Comparison of ENCODE assay signal across 8 cellular contexts in genomic region chr1:52142220-52143153, GRCh38. TPM values are rescaled to one million over a fixed set of nuclear protein-coding genes. Genes with fewer than 3 reads are reported as not detected.
DNase-seq lines count a peak whose midpoint lies in the region; ATAC-seq, FAIRE-seq and TF ChIP-seq lines count a peak whose summit lies in the region.

No MANE protein-coding gene starts in this region.

- peak; percentile 42 for ATAC-seq in HG02943 (IDR thresholded peaks at IDR 0.05; ENCODE audit: low read depth, unreplicated experiment)
- peak; percentile 59 for ATAC-seq in activated CD8-positive, alpha-beta T cell treated with anti-CD3 and anti-CD28 coated beads, Interleukin-2, amount 10 ng/mL, durations not matched to agents 7 days and 5 days

- no peaks in the 10 kb centered on the region for H3K9me3 Mint-ChIP-seq in activated CD8-positive, alpha-beta T cell treated with anti-CD3 and anti-CD28 coated beads, Interleukin-2, amount 10 ng/mL, durations not matched to agents 7 days and 5 days (ENCODE audit: insufficient read depth)

- H3K27ac ChIP-seq in endothelial cell of umbilical vein (ENCODE audit: insufficient read depth, low read depth, low read length) = peak overlapping the region; percentile 79
- peak overlapping the region; percentile 93 to 97 (median 95) for H3K27ac ChIP-seq in stomach

- no peaks in the 10 kb centered on the region for H4K20me1 ChIP-seq in endothelial cell of umbilical vein (replicated peaks; ENCODE audit: control insufficient read depth, extremely low read depth, insufficient read depth, low read length)

- peak overlapping the region; percentile 61 for H3K9ac ChIP-seq in endothelial cell of umbilical vein (replicated peaks; ENCODE audit: extremely low read depth, insufficient read depth, low read length)

- peak overlapping the region; percentile 51 for H3K27ac Mint-ChIP-seq in activated CD8-positive, alpha-beta T cell treated with anti-CD3 and anti-CD28 coated beads, Interleukin-2, amount 10 ng/mL, durations not matched to agents 7 days and 5 days

- peaks cover 40% of the 10 kb centered on the region for H3K79me2 ChIP-seq in endothelial cell of umbilical vein (ENCODE audit: control insufficient read depth, insufficient read depth, low read length)

- no TSS peak for BruUV-seq in endothelial cell of umbilical vein (replicated peaks; lab: Mats Ljungman, UMichigan)

- H3K27me3 ChIP-seq in endothelial cell of umbilical vein (ENCODE audit: control insufficient read depth in 2 of 2, insufficient read depth in 2 of 2, low read length in 2 of 2) (no peaks in the 10 kb centered on the region), mononuclear cell (ENCODE audit: insufficient read depth, low read length) (peaks cover 50% of the 10 kb centered on the region), stomach (no peaks in the 10 kb centered on the region)

- POLR2A ChIA-PET in activated CD8-positive, alpha-beta T cell treated with anti-CD3 and anti-CD28 coated beads, Interleukin-2, amount 10 ng/mL, durations not matched to agents 7 days and 5 days (lab: Charles Lee) = no interaction called here
- POLR2A ChIA-PET in endothelial cell of umbilical vein (lab: Charles Lee) = no interaction called here

- TF ChIP-seq POLR2A in endothelial cell of umbilical vein (IDR thresholded peaks at IDR 0.05; ENCODE audit: low read depth, low read length) = no peak
- no peak for TF ChIP-seq POLR2A in stomach (IDR thresholded peaks at IDR 0.05)

- H3K4me3 ChIP-seq in endothelial cell of umbilical vein (replicated peaks in 1 of 3; ENCODE audit: insufficient read depth in 1 of 3, low read depth in 1 of 3, low read length in 3 of 3) = peak overlapping the region; percentile 29 to 83 (median 48)
- H3K4me3 ChIP-seq in mononuclear cell (ENCODE audit: low read length) = peak overlapping the region; percentile 56
- peak overlapping the region; percentile 67 to 95 (median 92) for H3K4me3 ChIP-seq in stomach

- no peaks in the 10 kb centered on the region for H3K36me3 Mint-ChIP-seq in activated CD8-positive, alpha-beta T cell treated with anti-CD3 and anti-CD28 coated beads, Interleukin-2, amount 10 ng/mL, durations not matched to agents 7 days and 5 days (ENCODE audit: low read depth)

- H3K9me3 ChIP-seq in endothelial cell of umbilical vein (replicated peaks; ENCODE audit: control insufficient read depth, insufficient read depth, low read length) (no peaks in the 10 kb centered on the region), mononuclear cell (ENCODE audit: low read depth, low read length) (no peaks in the 10 kb centered on the region), stomach (no peaks in the 10 kb centered on the region)

- H3K4me3 Mint-ChIP-seq in activated CD8-positive, alpha-beta T cell treated with anti-CD3 and anti-CD28 coated beads, Interleukin-2, amount 10 ng/mL, durations not matched to agents 7 days and 5 days = peak overlapping the region; percentile 74

- no peak for TF ChIP-seq EP300 in stomach (IDR thresholded peaks at IDR 0.05)

- intact Hi-C loops in endothelial cell of umbilical vein (cut with micrococcal nuclease) = loop anchor here (1.0 to 5.0 kb wide), 2 partner anchors 154 to 545 kb away; no protein-coding TSS in a partner anchor
- intact Hi-C loops in stomach (cut with DNase I; ENCODE audit: low total_unique reads) = no loop called here

- no peak for FAIRE-seq in endothelial cell of umbilical vein (lab: Jason Lieb, UNC)

- H3K9me1 ChIP-seq in endothelial cell of umbilical vein (replicated peaks; ENCODE audit: control insufficient read depth, extremely low read depth, insufficient read depth, low read length) = no peaks in the 10 kb centered on the region

- peaks cover 33% of the 10 kb centered on the region for H3K4me1 ChIP-seq in endothelial cell of umbilical vein (ENCODE audit: control insufficient read depth, extremely low read depth, insufficient read depth, low read length)
- peaks cover 33% of the 10 kb centered on the region for H3K4me1 ChIP-seq in mononuclear cell (ENCODE audit: insufficient read depth, low read length)
- H3K4me1 ChIP-seq in stomach = peaks cover 6 to 46% (median 24%) of the 10 kb centered on the region in 4 donors

- H3K4me2 ChIP-seq in endothelial cell of umbilical vein (ENCODE audit: insufficient read depth, low read length) = peak overlapping the region; percentile 90

- 1 to 4% (median 1%) methylated on average over 19 to 78 of the region's 79 CpGs for WGBS in stomach, 5 donors

- TF ChIP-seq CTCF in endothelial cell of umbilical vein (IDR thresholded peaks at IDR 0.05; ENCODE audit: extremely low read depth in 1 of 2, insufficient read depth in 1 of 2, low read depth in 1 of 2, low read length in 2 of 2) (no peak), stomach (IDR thresholded peaks at IDR 0.05) (no peak)

- H3K4me1 Mint-ChIP-seq in activated CD8-positive, alpha-beta T cell treated with anti-CD3 and anti-CD28 coated beads, Interleukin-2, amount 10 ng/mL, durations not matched to agents 7 days and 5 days (ENCODE audit: low read depth) = peaks cover 32% of the 10 kb centered on the region

- dilution Hi-C loops in endothelial cell of umbilical vein (cut with MboI; ENCODE audit: extremely low pct_ligation_motif_present, low sequenced_read_pairs) = no loop called here

- H3K36me3 ChIP-seq in endothelial cell of umbilical vein (ENCODE audit: control insufficient read depth in 2 of 2, extremely low read depth in 1 of 2, insufficient read depth in 2 of 2, low read length in 2 of 2) (no peaks in the 10 kb centered on the region), stomach (no peaks in the 10 kb centered on the region)

- CTCF ChIA-PET in activated CD8-positive, alpha-beta T cell treated with anti-CD3 and anti-CD28 coated beads, Interleukin-2, amount 10 ng/mL, durations not matched to agents 7 days and 5 days (lab: Charles Lee) = interaction anchor here (0.9 to 1.4 kb wide), 4 partner anchors 9 to 154 kb away, joined by 3 to 4 read pairs (median 4); no protein-coding TSS in a partner anchor
- CTCF ChIA-PET in endothelial cell of umbilical vein (lab: Charles Lee) = interaction anchor here (0.6 to 2.0 kb wide), 17 partner anchors 9 to 222 kb away, joined by 3 to 12 read pairs (median 4); no protein-coding TSS in a partner anchor

- peak overlapping the region; percentile 91 for H2AFZ ChIP-seq in endothelial cell of umbilical vein (ENCODE audit: low read depth, low read length)

- peak; percentile 43 for DNase-seq in stimulated activated CD4-positive, alpha-beta T cell treated with anti-CD3 and anti-CD28 coated beads, Interleukin-12 subunit alpha, Interleukin-12 subunit beta, amount 100 ng/mL, for 4 hours
- no peak for DNase-seq in stimulated activated CD4-positive, alpha-beta T cell treated with anti-CD3 and anti-CD28 coated beads, Interleukin-4, amount 100 ng/mL, for 1 hour
- DNase-seq in NCI-H2171 treated with DMSO at 0.1 percent for 48 hours (lab: John Stamatoyannopoulos, UW) (peak; percentile 62), endothelial cell of umbilical vein (ENCODE audit: low read depth, low spot score) (peak; percentile 69), stomach (peak; percentile 48)
- peak; percentile 31 for DNase-seq in activated CD8-positive, alpha-beta T cell treated with anti-CD3 and anti-CD28 coated beads, Interleukin-2, amount 10 ng/mL, durations not matched to agents 7 days and 5 days

- peaks cover 18% of the 10 kb centered on the region for H3K27me3 Mint-ChIP-seq in activated CD8-positive, alpha-beta T cell treated with anti-CD3 and anti-CD28 coated beads, Interleukin-2, amount 10 ng/mL, durations not matched to agents 7 days and 5 days (ENCODE audit: low read depth)

TF ChIP-seq in endothelial cell of umbilical vein, 7 proteins besides CTCF, POLR2A, EP300 and RAD21:
- TF ChIP-seq FOS (IDR thresholded peaks at IDR 0.05; ENCODE audit: borderline replicate concordance, insufficient read depth, low read length) (no peak), EZH2 (IDR thresholded peaks at IDR 0.05; ENCODE audit: borderline replicate concordance, low read depth, low read length, severe bottlenecking) (no peak), GATA2 (IDR thresholded peaks at IDR 0.05; ENCODE audit: insufficient read depth, insufficient read length, low read depth, low read length) (no peak), MYC (IDR thresholded peaks at IDR 0.05; ENCODE audit: low read depth, low read length) (no peak), JUN (IDR thresholded peaks at IDR 0.05; ENCODE audit: borderline replicate concordance, insufficient read depth, insufficient read length, low read depth) (no peak), POLR2AphosphoS5 (IDR thresholded peaks at IDR 0.05; ENCODE audit: insufficient read depth, low read depth, low read length) (no peak)
- TF ChIP-seq, protein P1, sequence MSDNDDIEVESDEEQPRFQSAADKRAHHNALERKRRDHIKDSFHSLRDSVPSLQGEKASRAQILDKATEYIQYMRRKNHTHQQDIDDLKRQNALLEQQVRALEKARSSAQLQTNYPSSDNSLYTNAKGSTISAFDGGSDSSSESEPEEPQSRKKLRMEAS (IDR thresholded peaks at IDR 0.05; ENCODE audit: insufficient read depth, insufficient read length) = no peak

RNA-seq across cellular contexts. Expression of gene ZFYVE9, which starts 0.6 kb away (rescaled TPM):
- 1 to 10 TPM; 1.4 to 1.6 TPM for total RNA-seq in activated CD8-positive, alpha-beta T cell treated with anti-CD3 and anti-CD28 coated beads, Interleukin-2, amount 10 ng/mL, durations not matched to agents 7 days and 5 days
- total RNA-seq in endothelial cell of umbilical vein (14.8 and 16.8 TPM in 2 replicates), mononuclear cell (6.6 TPM), stomach (10 to 100 TPM; 13.6 to 61.1 (median 25.7) TPM)
- polyA plus RNA-seq in endothelial cell of umbilical vein (3.6 and 4.1 TPM in 2 replicates), stomach (1 to 10 TPM; 3.6 to 8.4 (median 6.7) TPM)
- polyA plus RNA-seq in endothelial cell of umbilical vein (2011; cell fraction: cytosol; rRNA removed) = 6.6 and 7.5 TPM in 2 replicates
- 8.6 and 9.4 TPM in 2 replicates for polyA plus RNA-seq in endothelial cell of umbilical vein (2011; cell fraction: nucleus; rRNA removed)
- polyA plus RNA-seq in endothelial cell of umbilical vein (2012) = 9.9 and 14.6 TPM in 2 replicates
- polyA minus RNA-seq in endothelial cell of umbilical vein = 21.0 and 22.6 TPM in 2 replicates
- 9.9 TPM for polyA minus RNA-seq in endothelial cell of umbilical vein (2011; cell fraction: cytosol; rRNA and poly(A)+ RNA removed)
- 24.2 and 37.5 TPM in 2 replicates for polyA minus RNA-seq in endothelial cell of umbilical vein (2011; cell fraction: nucleus; rRNA and poly(A)+ RNA removed)
